27 cellular contexts compared by ENCODE assay signal in genomic region chr1:55929652-55930051, GRCh38.
"Had no signal": no experiment of that assay in that cellular context is flagged by ENCODE, and none has a peak within 500 bp of the region (broad histone marks: within the 10 kb centered on the region; RNA-seq: fewer than 3 reads in every experiment).

No MANE protein-coding gene starts in this region.

- H3K4me2 ChIP-seq: neural progenitor cell had no signal

- DNase-seq: naive thymus-derived CD4-positive, alpha-beta T cell; nucleus accumbens; retina; right lobe of liver; sigmoid colon; small intestine; stimulated activated CD4-positive, alpha-beta T cell treated with anti-CD3 and anti-CD28 coated beads, Interleukin-12 subunit alpha, Interleukin-12 subunit beta, amount 100 ng/mL, for 4 hours; stimulated activated CD4-positive, alpha-beta T cell treated with anti-CD3 and anti-CD28 coated beads, Interleukin-1b, Interleukin-23, amount 100 ng/mL, for 48 hours; stimulated activated CD4-positive, alpha-beta T cell treated with anti-CD3 and anti-CD28 coated beads, Interleukin-4, amount 100 ng/mL, for 1 hour; stimulated activated CD4-positive, alpha-beta T cell treated with anti-CD3 and anti-CD28 coated beads, Interleukin-4, amount 100 ng/mL, for 4 hours; stimulated activated CD8-positive, alpha-beta memory T cell treated with anti-CD3 and anti-CD28 coated beads, Interleukin-4, amount 100 ng/mL, for 48 hours; stimulated activated naive CD4-positive, alpha-beta T cell; stimulated activated naive CD8-positive, alpha-beta T cell treated with anti-CD3 and anti-CD28 coated beads, Interleukin-15, amount 100 ng/mL, for 72 hours; stimulated activated naive CD8-positive, alpha-beta T cell treated with anti-CD3 and anti-CD28 coated beads, Interleukin-15, Interleukin-2, amounts not matched to agents 100 U/mL and 50 U/mL, for 24 hours; substantia nigra; testis; tibial artery; transverse colon; upper lobe of left lung had no signal

- H3K4me1 Mint-ChIP-seq: naive thymus-derived CD4-positive, alpha-beta T cell; stimulated activated memory B cell treated with anti-CD40 and anti-IgM and Interleukin-4, amounts not matched to agents 10 μg/mL and 1 μg/mL and 100 μg/mL, for 72 hours; stimulated activated naive CD8-positive, alpha-beta T cell treated with anti-CD3 and anti-CD28 coated beads, Interleukin-15, amount 100 ng/mL, for 72 hours had no signal

- H3K4me3 Mint-ChIP-seq: naive thymus-derived CD4-positive, alpha-beta T cell; nephron; neural progenitor cell; stimulated activated memory B cell treated with anti-CD40 and anti-IgM and Interleukin-4, amounts not matched to agents 10 μg/mL and 1 μg/mL and 100 μg/mL, for 72 hours; stimulated activated naive CD8-positive, alpha-beta T cell treated with anti-CD3 and anti-CD28 coated beads, Interleukin-15, amount 100 ng/mL, for 72 hours had no signal

- H3K4me3 ChIP-seq: neural progenitor cell, pancreas, prostate gland, right atrium auricular region, right lobe of liver, sigmoid colon, suprapubic skin, testis, tibial artery, transverse colon, upper lobe of left lung had no signal

- H3K27ac Mint-ChIP-seq: naive thymus-derived CD4-positive, alpha-beta T cell; neural progenitor cell; stimulated activated memory B cell treated with anti-CD40 and anti-IgM and Interleukin-4, amounts not matched to agents 10 μg/mL and 1 μg/mL and 100 μg/mL, for 72 hours; stimulated activated naive CD8-positive, alpha-beta T cell treated with anti-CD3 and anti-CD28 coated beads, Interleukin-15, amount 100 ng/mL, for 72 hours had no signal

- H3K36me3 Mint-ChIP-seq: neural progenitor cell; stimulated activated memory B cell treated with anti-CD40 and anti-IgM and Interleukin-4, amounts not matched to agents 10 μg/mL and 1 μg/mL and 100 μg/mL, for 72 hours had no signal

- ATAC-seq: naive thymus-derived CD4-positive, alpha-beta T cell; pancreas; right lobe of liver; stimulated activated memory B cell treated with anti-CD40 and anti-IgM and Interleukin-4, amounts not matched to agents 10 μg/mL and 1 μg/mL and 100 μg/mL, for 72 hours; stimulated activated naive CD8-positive, alpha-beta T cell treated with anti-CD3 and anti-CD28 coated beads, Interleukin-15, amount 100 ng/mL, for 72 hours; stimulated activated naive CD8-positive, alpha-beta T cell treated with anti-CD3 and anti-CD28 coated beads, Interleukin-15, Interleukin-2, amounts not matched to agents 100 U/mL and 50 U/mL, for 24 hours had no signal

- H3K4me1 ChIP-seq: neural progenitor cell, pancreas, prostate gland, right lobe of liver, upper lobe of left lung had no signal

- H2AFZ ChIP-seq: neural progenitor cell had no signal

- H3K36me3 ChIP-seq: neural progenitor cell, neutrophil, pancreas, prostate gland, right atrium auricular region, right lobe of liver, sigmoid colon, suprapubic skin, tibial artery, transverse colon, upper lobe of left lung had no signal

- H3K9me3 ChIP-seq: neutrophil, pancreas, prostate gland, right atrium auricular region, right lobe of liver, sigmoid colon, suprapubic skin, testis, tibial artery, transverse colon, upper lobe of left lung had no signal

- H3K27me3 ChIP-seq: neural progenitor cell, neutrophil, pancreas, right atrium auricular region, right lobe of liver, sigmoid colon, suprapubic skin, testis, tibial artery, transverse colon, upper lobe of left lung had no signal

- H3K27ac ChIP-seq: neural progenitor cell, neutrophil, pancreas, prostate gland, right atrium auricular region, right lobe of liver, sigmoid colon, suprapubic skin, testis, tibial artery, transverse colon, upper lobe of left lung had no signal

- H3K9ac ChIP-seq: neural progenitor cell had no signal
